In genomic region chr22:45272498-45272897, GRCh38 we compare ENCODE assay signal across 1 cellular context.
TF ChIP-seq lines count a peak whose summit lies in the region.

No MANE protein-coding gene starts in this region.

TF ChIP-seq in HepG2, 621 proteins besides CTCF, POLR2A, EP300 and RAD21 (continues in another document):
- no peak for TF ChIP-seq ZZZ3 (CRISPR knock-in tag; IDR thresholded peaks at IDR 0.05; ENCODE audit: borderline replicate concordance)
- peak; percentile 65 for TF ChIP-seq POLR2G (IDR thresholded peaks at IDR 0.05; ENCODE audit: low read depth, low read length)
- no peak for TF ChIP-seq ZNF570 (CRISPR knock-in tag; IDR thresholded peaks at IDR 0.05; ENCODE audit: borderline replicate concordance)
- TF ChIP-seq MTERF4 (CRISPR knock-in tag; IDR thresholded peaks at IDR 0.05), result no peak
- no peak for TF ChIP-seq ZBTB26 (CRISPR knock-in tag; IDR thresholded peaks at IDR 0.05; ENCODE audit: borderline replicate concordance)
- no peak for TF ChIP-seq IKZF1 (IDR thresholded peaks at IDR 0.05)
- TF ChIP-seq TSC22D2 (CRISPR knock-in tag; IDR thresholded peaks at IDR 0.05; ENCODE audit: borderline replicate concordance), result no peak
- no peak for TF ChIP-seq NR2C2 (CRISPR knock-in tag; IDR thresholded peaks at IDR 0.05; ENCODE audit: borderline replicate concordance)
- TF ChIP-seq MBD4 (IDR thresholded peaks at IDR 0.05; ENCODE audit: borderline replicate concordance, low read length), result no peak
- TF ChIP-seq ELK4 (CRISPR knock-in tag; IDR thresholded peaks at IDR 0.05; ENCODE audit: borderline replicate concordance), result no peak
- no peak for TF ChIP-seq ZNF562 (CRISPR knock-in tag; IDR thresholded peaks at IDR 0.05; ENCODE audit: borderline replicate concordance)
- TF ChIP-seq ZBTB7B (CRISPR knock-in tag; IDR thresholded peaks at IDR 0.05), result peak; percentile 75; the same call in 1 of the 2 replicates
- no peak for TF ChIP-seq EZH2 (conservative IDR thresholded peaks at IDR 0.05; ENCODE audit: low read depth, low read length)
- no peak for TF ChIP-seq HIVEP1 (CRISPR knock-in tag; IDR thresholded peaks at IDR 0.05)
- no peak for TF ChIP-seq KLF9 (CRISPR knock-in tag; IDR thresholded peaks at IDR 0.05; ENCODE audit: low read depth)
- no peak; the same call in 1 of the 2 replicates for TF ChIP-seq YEATS4 (CRISPR knock-in tag; IDR thresholded peaks at IDR 0.05; ENCODE audit: borderline replicate concordance)
- no peak for TF ChIP-seq MEIS1 (CRISPR knock-in tag; IDR thresholded peaks at IDR 0.05; ENCODE audit: borderline replicate concordance)
- no peak for TF ChIP-seq PHF5A (CRISPR knock-in tag; IDR thresholded peaks at IDR 0.05; ENCODE audit: low read depth, unreplicated experiment)
- TF ChIP-seq ATF7 (IDR thresholded peaks at IDR 0.05), result no peak
- TF ChIP-seq ATF7 (CRISPR knock-in tag; IDR thresholded peaks at IDR 0.05), result no peak
- no peak for TF ChIP-seq ZNF7 (CRISPR knock-in tag; IDR thresholded peaks at IDR 0.05)
- TF ChIP-seq ZNF609 (CRISPR knock-in tag; IDR thresholded peaks at IDR 0.05; ENCODE audit: borderline replicate concordance), result peak; percentile 11; the same call in 1 of the 2 replicates
- TF ChIP-seq HNRNPK (IDR thresholded peaks at IDR 0.05; ENCODE audit: low read depth, low read length, poor library complexity, severe bottlenecking), result no peak
- no peak for TF ChIP-seq AKNA (CRISPR knock-in tag; IDR thresholded peaks at IDR 0.05; ENCODE audit: borderline replicate concordance)
- TF ChIP-seq BATF2 (CRISPR knock-in tag; IDR thresholded peaks at IDR 0.05), result no peak
- peak; percentile 67 for TF ChIP-seq TBX2 (CRISPR knock-in tag; IDR thresholded peaks at IDR 0.05; ENCODE audit: borderline replicate concordance)
- no peak for TF ChIP-seq PTBP1 (IDR thresholded peaks at IDR 0.05; ENCODE audit: low read depth, low read length, poor library complexity, severe bottlenecking)
- TF ChIP-seq ZNF607 (CRISPR knock-in tag; IDR thresholded peaks at IDR 0.05; ENCODE audit: borderline replicate concordance), result no peak
- no peak for TF ChIP-seq NR2F6 (IDR thresholded peaks at IDR 0.05)
- TF ChIP-seq NR2F6 (CRISPR knock-in tag; IDR thresholded peaks at IDR 0.05), result peak; percentile 31; the same call in 1 of the 2 replicates
- no peak for TF ChIP-seq RAD51 (IDR thresholded peaks at IDR 0.05; ENCODE audit: borderline replicate concordance)
- peak; percentile 49 for TF ChIP-seq ZNF362 (CRISPR knock-in tag; IDR thresholded peaks at IDR 0.05; ENCODE audit: borderline replicate concordance)
- TF ChIP-seq HNF4G (IDR thresholded peaks at IDR 0.05; ENCODE audit: borderline replicate concordance, low read depth, low read length), result peak; percentile 79; the same call in 1 of the 2 replicates
- no peak for TF ChIP-seq HNF4G (CRISPR knock-in tag; IDR thresholded peaks at IDR 0.05; ENCODE audit: borderline replicate concordance, low read depth)
- TF ChIP-seq JARID2 (CRISPR knock-in tag; IDR thresholded peaks at IDR 0.05; ENCODE audit: insufficient replicate concordance), result no peak
- no peak for TF ChIP-seq ZBTB3 (CRISPR knock-in tag; IDR thresholded peaks at IDR 0.05; ENCODE audit: borderline replicate concordance, low read depth)
- no peak for TF ChIP-seq ZNF275 (CRISPR knock-in tag; IDR thresholded peaks at IDR 0.05; ENCODE audit: borderline replicate concordance)
- TF ChIP-seq MED8 (CRISPR knock-in tag; IDR thresholded peaks at IDR 0.05; ENCODE audit: insufficient replicate concordance), result no peak
- no peak for TF ChIP-seq FOXK1 (CRISPR knock-in tag; IDR thresholded peaks at IDR 0.05; ENCODE audit: borderline replicate concordance, low read depth)
- no peak for TF ChIP-seq ZNF652 (CRISPR knock-in tag; IDR thresholded peaks at IDR 0.05; ENCODE audit: borderline replicate concordance, low read depth)
- peak; percentile 26; the same call in 1 of the 2 replicates for TF ChIP-seq SAP130 (CRISPR knock-in tag; IDR thresholded peaks at IDR 0.05; ENCODE audit: low read depth)
- no peak for TF ChIP-seq PLSCR1 (CRISPR knock-in tag; IDR thresholded peaks at IDR 0.05; ENCODE audit: borderline replicate concordance)
- peak; percentile 11; the same call in 1 of the 2 replicates for TF ChIP-seq SP5 (CRISPR knock-in tag; IDR thresholded peaks at IDR 0.05; ENCODE audit: borderline replicate concordance, low read depth)
- TF ChIP-seq TAF1 (CRISPR knock-in tag; IDR thresholded peaks at IDR 0.05), result peak; percentile 13; the same call in 1 of the 2 replicates
